Comparison of ENCODE assay signal across 8 cellular contexts in the genomic region with DNA sequence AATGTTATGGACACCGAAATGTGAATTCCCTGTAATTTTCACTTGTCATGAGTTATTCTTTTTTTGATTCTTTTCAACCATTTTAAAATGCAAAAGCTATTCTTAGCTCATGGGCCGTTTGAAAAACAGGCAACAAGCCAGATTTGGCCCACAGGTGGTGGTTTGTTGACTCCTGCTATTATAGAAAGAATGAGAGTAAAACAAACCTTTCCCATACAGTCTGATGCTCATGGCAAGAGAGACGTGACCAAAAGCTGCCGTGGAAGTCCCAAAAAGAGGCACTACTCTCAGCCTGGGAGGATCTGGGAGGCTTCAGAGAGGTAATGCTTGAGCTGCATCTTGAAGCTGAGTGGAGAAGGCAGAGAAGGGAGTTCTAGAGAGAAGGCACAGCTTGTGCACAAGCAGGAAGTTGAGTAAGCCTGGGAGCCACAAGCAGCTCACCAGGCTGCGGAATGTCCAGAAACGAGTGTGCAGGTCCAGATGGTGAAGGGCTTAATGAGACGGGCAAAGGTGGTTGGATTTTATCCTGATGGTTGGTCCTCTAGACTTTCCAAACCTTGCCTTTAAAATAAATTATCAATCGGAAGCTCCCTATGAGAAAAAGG. TPM values are rescaled to one million over a fixed set of nuclear protein-coding genes. Genes with fewer than 3 reads are reported as not detected.
A peak's percentile ranks its signal among the peaks of the same experiment; 100 is the strongest.
DNase-seq lines count a peak whose midpoint lies in the region; ATAC-seq and TF ChIP-seq lines count a peak whose summit lies in the region.

No MANE protein-coding gene starts in this region.

- no peaks in the 10 kb centered on the region for H3K79me1 ChIP-seq in trophoblast cell (ENCODE audit: low read length)

- no peak overlapping the region for H4K8ac ChIP-seq in trophoblast cell (ENCODE audit: low read depth, low read length)

- H4K12ac ChIP-seq in trophoblast cell (ENCODE audit: low read depth, low read length) = no peak overlapping the region

- TF ChIP-seq CTCF in WERI-Rb-1 (IDR thresholded peaks at IDR 0.05; ENCODE audit: low read depth, low read length) = no peak

- no peak overlapping the region for H3K27ac ChIP-seq in trophoblast cell (ENCODE audit: low read depth, low read length)
- no peak overlapping the region for H3K27ac ChIP-seq in WERI-Rb-1

- no peak overlapping the region for H2AK5ac ChIP-seq in trophoblast cell (ENCODE audit: low read length)

- H3K27me3 Mint-ChIP-seq in stimulated activated memory B cell treated with anti-CD40 and anti-IgM and Interleukin-4, amounts not matched to agents 10 μg/mL and 1 μg/mL and 100 μg/mL, for 72 hours = no peaks in the 10 kb centered on the region

- no peak overlapping the region for H3K9ac ChIP-seq in trophoblast cell (ENCODE audit: low read length)

- no peaks in the 10 kb centered on the region for H3K4me1 ChIP-seq in trophoblast cell (ENCODE audit: control insufficient read depth in 1 of 2, insufficient read depth in 2 of 2, low read length in 2 of 2)

- DNase-seq in NCI-H2029 (lab: John Stamatoyannopoulos, UW) (peak; percentile 34), NCI-H2029 treated with DMSO at 0.1 percent for 48 hours (lab: John Stamatoyannopoulos, UW) (no peak), NCI-H2081 (lab: John Stamatoyannopoulos, UW) (peak; percentile 65 to 89), retina (no peak), trophoblast cell (no peak), WERI-Rb-1 (no peak)

- no peak overlapping the region for H3K4ac ChIP-seq in trophoblast cell (ENCODE audit: low read depth, low read length)

- H3K36me3 Mint-ChIP-seq in stimulated activated memory B cell treated with anti-CD40 and anti-IgM and Interleukin-4, amounts not matched to agents 10 μg/mL and 1 μg/mL and 100 μg/mL, for 72 hours = peaks cover 51% of the 10 kb centered on the region

- no CpG with 5 or more reads among the region's 8 CpGs for WGBS in trophoblast cell (ENCODE audit: extremely low coverage, insufficient coverage, insufficient read length)

- no peak overlapping the region for H2BK5ac ChIP-seq in trophoblast cell (ENCODE audit: low read depth, low read length, poor library complexity)

- H3K4me3 ChIP-seq in trophoblast cell (ENCODE audit: low read depth, low read length) = no peak overlapping the region
- H3K4me3 ChIP-seq in WERI-Rb-1 (ENCODE audit: low read depth, low read length) = no peak overlapping the region

- no peaks in the 10 kb centered on the region for H3K9me3 ChIP-seq in trophoblast cell (ENCODE audit: insufficient read depth, low read depth, low read length)
- H3K9me3 ChIP-seq in WERI-Rb-1 (ENCODE audit: severe bottlenecking) = no peaks in the 10 kb centered on the region

- no peak overlapping the region for H3K14ac ChIP-seq in trophoblast cell (ENCODE audit: low read length)

- H3K9me3 Mint-ChIP-seq in stimulated activated memory B cell treated with anti-CD40 and anti-IgM and Interleukin-4, amounts not matched to agents 10 μg/mL and 1 μg/mL and 100 μg/mL, for 72 hours = peaks cover 4% of the 10 kb centered on the region

- peaks cover 81% of the 10 kb centered on the region for H3K4me1 Mint-ChIP-seq in stimulated activated memory B cell treated with anti-CD40 and anti-IgM and Interleukin-4, amounts not matched to agents 10 μg/mL and 1 μg/mL and 100 μg/mL, for 72 hours

- H3K27ac Mint-ChIP-seq in stimulated activated memory B cell treated with anti-CD40 and anti-IgM and Interleukin-4, amounts not matched to agents 10 μg/mL and 1 μg/mL and 100 μg/mL, for 72 hours = peak overlapping the region; percentile 76

- no peak overlapping the region for H3K4me2 ChIP-seq in trophoblast cell (ENCODE audit: low read length)

- no peaks in the 10 kb centered on the region for H3K79me2 ChIP-seq in trophoblast cell (ENCODE audit: control insufficient read depth, insufficient read depth, low read length, poor library complexity)

- H3K27me3 ChIP-seq in trophoblast cell (ENCODE audit: insufficient read depth, low read length) = no peaks in the 10 kb centered on the region
- H3K27me3 ChIP-seq in WERI-Rb-1 (ENCODE audit: insufficient read depth, low read depth, severe bottlenecking) = no peaks in the 10 kb centered on the region

- H2BK120ac ChIP-seq in trophoblast cell (ENCODE audit: insufficient read depth, low read length, poor library complexity) = no peak overlapping the region

- no peak overlapping the region for H2AFZ ChIP-seq in trophoblast cell (ENCODE audit: insufficient read depth, low read length, poor library complexity)

- H3K18ac ChIP-seq in trophoblast cell (ENCODE audit: low read length) = no peak overlapping the region

- H4K91ac ChIP-seq in trophoblast cell (ENCODE audit: low read depth, low read length) = no peak overlapping the region

- H3K36me3 ChIP-seq in trophoblast cell (ENCODE audit: control insufficient read depth in 1 of 2, insufficient read depth in 2 of 2, low read length in 2 of 2) (no peaks in the 10 kb centered on the region), WERI-Rb-1 (no peaks in the 10 kb centered on the region)

- no peak overlapping the region for H3K23ac ChIP-seq in trophoblast cell (ENCODE audit: low read length)

- H2BK12ac ChIP-seq in trophoblast cell (ENCODE audit: low read length) = no peak overlapping the region

- H3K4me3 Mint-ChIP-seq in stimulated activated memory B cell treated with anti-CD40 and anti-IgM and Interleukin-4, amounts not matched to agents 10 μg/mL and 1 μg/mL and 100 μg/mL, for 72 hours = peak overlapping the region; percentile 24

- peak; percentile 87 for ATAC-seq in HG02759 (IDR thresholded peaks at IDR 0.05; ENCODE audit: unreplicated experiment)
- peak; percentile 78 for ATAC-seq in stimulated activated memory B cell treated with anti-CD40 and anti-IgM and Interleukin-4, amounts not matched to agents 10 μg/mL and 1 μg/mL and 100 μg/mL, for 72 hours

RNA-seq across cellular contexts. Expression of a gene that starts 9.6 kb away (rescaled TPM):
- polyA plus RNA-seq in trophoblast cell (2013) = 0.21 and 0.22 TPM in 2 replicates

Comparison
In these comparisons a context has a peak if more than half of its experiments do, and no peak if none do; other contexts are left out.
1. DNase-seq: peak in NCI-H2029 (single experiment) and NCI-H2081 (2 of 2); none in NCI-H2029 treated with DMSO at 0.1 percent for 48 hours (single experiment), retina (single experiment), trophoblast cell (0 of 2) and WERI-Rb-1 (single experiment).